Comparison of ENCODE assay signal across 8 cellular contexts in genomic region chr11:3854660-3854976, GRCh38. TPM values are rescaled to one million over a fixed set of nuclear protein-coding genes. Genes with fewer than 3 reads are reported as not detected.
DNase-seq lines count a peak whose midpoint lies in the region; ATAC-seq, FAIRE-seq and TF ChIP-seq lines count a peak whose summit lies in the region.

No MANE protein-coding gene starts in this region.

- H3K27me3 Mint-ChIP-seq in stimulated activated naive CD8-positive, alpha-beta T cell treated with anti-CD3 and anti-CD28 coated beads, Interleukin-15, Interleukin-2, amounts not matched to agents 100 ng/mL and 50 ng/mL, for 24 hours = no peaks in the 10 kb centered on the region

- no peak for DNase-seq in stimulated activated naive CD8-positive, alpha-beta T cell treated with anti-CD3 and anti-CD28 coated beads, Interleukin-15, Interleukin-2, amounts not matched to agents 100 U/mL and 50 U/mL, for 24 hours
- DNase-seq in GM12878 (ENCODE audit: low read depth, low spot score) (no peak), mucosa of descending colon (no peak), frontal cortex (ENCODE audit: low spot score in 2 of 2) (no peak), NCI-H345 treated with DMSO at 0.1 percent for 48 hours (lab: John Stamatoyannopoulos, UW; ENCODE audit: unreplicated experiment) (no peak), NOMO-1 (lab: John Stamatoyannopoulos, UW; ENCODE audit: unreplicated experiment in 2 of 2) (no peak)

- H3K4me2 ChIP-seq in GM12878 (ENCODE audit: control insufficient read depth, insufficient read depth) = peak overlapping the region; percentile 99

- no peaks in the 10 kb centered on the region for H4K20me1 ChIP-seq in GM12878 (ENCODE audit: control insufficient read depth, insufficient read depth)

- BruUV-seq in GM12878 (replicated peaks; lab: Mats Ljungman, UMichigan) = no TSS peak

- H3K27ac ChIP-seq in GM12878 (ENCODE audit: control insufficient read depth, insufficient read depth) = peak overlapping the region; percentile 97

- no peak for TF ChIP-seq POLR2A in GM12878 (IDR thresholded peaks at IDR 0.05; ENCODE audit: low read depth, low read length)

- peak overlapping the region; percentile 85 for H3K4me3 Mint-ChIP-seq in stimulated activated naive CD8-positive, alpha-beta T cell treated with anti-CD3 and anti-CD28 coated beads, Interleukin-15, Interleukin-2, amounts not matched to agents 100 ng/mL and 50 ng/mL, for 24 hours

- no peaks in the 10 kb centered on the region for H3K9me3 ChIP-seq in GM12878 (replicated peaks; ENCODE audit: control insufficient read depth, insufficient read depth, low read length)
- no peaks in the 10 kb centered on the region for H3K9me3 ChIP-seq in mucosa of descending colon

- FAIRE-seq in GM12878 (lab: Jason Lieb, UNC) = no peak
- no peak for FAIRE-seq in frontal cortex (lab: Jason Lieb, UNC)

- RAD21 ChIA-PET in GM12878 (lab: Charles Lee; ENCODE audit: unreplicated experiment) = interaction anchor here (0.7 to 16.5 kb wide), 46 partner anchors 10 to 333 kb away, joined by 3 to 605 read pairs (median 7); partner anchors contain the start of genes PGAP2 and RHOG

- H3K4me3 ChIP-seq in GM12878 (peak overlapping the region; percentile 57; the same call in 1 of the 2 replicates), mucosa of descending colon (peak overlapping the region; percentile 79)

- no peaks in the 10 kb centered on the region for H3K36me3 ChIP-seq in GM12878 (ENCODE audit: control insufficient read depth in 2 of 2, insufficient read depth in 2 of 2, low read length in 1 of 2)
- H3K36me3 ChIP-seq in mucosa of descending colon (ENCODE audit: low read depth) = no peaks in the 10 kb centered on the region

- SMC1A ChIA-PET in GM12878 (lab: Charles Lee; ENCODE audit: uncharacterized antibody, unreplicated experiment) = interaction anchor here (0.5 to 21.1 kb wide), 43 partner anchors 9 to 328 kb away, joined by 3 to 805 read pairs (median 6); partner anchors contain the start of genes PGAP2 and RHOG

- peak overlapping the region; percentile 98 for H3K27ac Mint-ChIP-seq in stimulated activated naive CD8-positive, alpha-beta T cell treated with anti-CD3 and anti-CD28 coated beads, Interleukin-15, Interleukin-2, amounts not matched to agents 100 ng/mL and 50 ng/mL, for 24 hours

- TF ChIP-seq CTCF in GM12878 (IDR thresholded peaks at IDR 0.05 in 2 of 3, conservative IDR thresholded peaks at IDR 0.05 in 1 of 3; ENCODE audit: control insufficient read depth in 2 of 3, extremely low read depth in 1 of 3, insufficient read depth in 1 of 3, low read depth in 3 of 3, low read length in 3 of 3) (no peak), mucosa of descending colon (IDR thresholded peaks at IDR 0.05) (no peak)

- H3K4me1 Mint-ChIP-seq in stimulated activated naive CD8-positive, alpha-beta T cell treated with anti-CD3 and anti-CD28 coated beads, Interleukin-15, Interleukin-2, amounts not matched to agents 100 ng/mL and 50 ng/mL, for 24 hours (ENCODE audit: low read depth) = peaks cover 57% of the 10 kb centered on the region

- under 1% methylated on average over 7 of the region's 7 CpGs for WGBS in GM12878 (ENCODE audit: insufficient coverage, insufficient replicate concordance, low lambda C conversion rate, missing lambda C conversion rate)

- H3K36me3 Mint-ChIP-seq in stimulated activated naive CD8-positive, alpha-beta T cell treated with anti-CD3 and anti-CD28 coated beads, Interleukin-15, Interleukin-2, amounts not matched to agents 100 ng/mL and 50 ng/mL, for 24 hours (ENCODE audit: low read depth) = no peaks in the 10 kb centered on the region

- no peaks in the 10 kb centered on the region for H3K27me3 ChIP-seq in GM12878 (replicated peaks in 1 of 2; ENCODE audit: control insufficient read depth in 2 of 2, insufficient read depth in 2 of 2, low read length in 1 of 2)

- H3K4me1 ChIP-seq in GM12878 (ENCODE audit: control insufficient read depth, insufficient read depth, low read length) (peaks cover 30% of the 10 kb centered on the region), mucosa of descending colon (ENCODE audit: low read depth) (peaks cover 31% of the 10 kb centered on the region)

- peak overlapping the region; percentile 95 for H3K9ac ChIP-seq in GM12878 (ENCODE audit: control insufficient read depth, insufficient read depth, low read length)

- no peak for ATAC-seq in stimulated activated naive CD8-positive, alpha-beta T cell treated with anti-CD3 and anti-CD28 coated beads, Interleukin-15, Interleukin-2, amounts not matched to agents 100 U/mL and 50 U/mL, for 24 hours
- no peak for ATAC-seq in GM12878
- no peak for ATAC-seq in mucosa of descending colon
- ATAC-seq in HG03469 (IDR thresholded peaks at IDR 0.05; ENCODE audit: unreplicated experiment) = no peak

- POLR2A ChIA-PET in GM12878 (lab: Charles Lee) = interaction anchor here (0.6 to 13.2 kb wide), 24 partner anchors 10 to 218 kb away, joined by 3 to 405 read pairs (median 4); partner anchors contain the start of genes NUP98, PGAP2 and RHOG

- CTCF ChIA-PET in GM12878 (lab: Yijun Ruan, JAX) = interaction anchor here (0.6 to 39.6 kb wide), 54 partner anchors 5 to 1884 kb away, joined by 3 to 1047 read pairs (median 7); partner anchors contain the start of genes PGAP2, RHOG and STIM1

- intact Hi-C loops in GM12878 (cut with micrococcal nuclease; ENCODE audit: unreplicated experiment) = loop anchor here (2.0 kb wide), 3 partner anchors 24 to 94 kb away; no protein-coding TSS in a partner anchor
- intact Hi-C loops in mucosa of descending colon (cut with DNase I, micrococcal nuclease) = no loop called here

- H3K79me2 ChIP-seq in GM12878 (ENCODE audit: control insufficient read depth, insufficient read depth, low read length) = peaks cover 42% of the 10 kb centered on the region

- no peak for TF ChIP-seq EP300 in GM12878 (IDR thresholded peaks at IDR 0.05; ENCODE audit: borderline replicate concordance in 1 of 2, control insufficient read depth in 1 of 2, low read depth in 2 of 2, low read length in 2 of 2)

- in situ Hi-C loops in GM12878 (cut with MboI) = loop anchor here (25.0 kb wide), 2 partner anchors 1483 to 1833 kb away; partner anchors contain the start of genes OR51B5, TRIM22 and TRIM5

- peak overlapping the region; percentile 97 for H2AFZ ChIP-seq in GM12878 (ENCODE audit: control insufficient read depth, low read depth, low read length)

- TF ChIP-seq RAD21 in GM12878 (IDR thresholded peaks at IDR 0.05; ENCODE audit: insufficient read depth, low read depth, low read length) = no peak

- no peaks in the 10 kb centered on the region for H3K9me3 Mint-ChIP-seq in stimulated activated naive CD8-positive, alpha-beta T cell treated with anti-CD3 and anti-CD28 coated beads, Interleukin-15, Interleukin-2, amounts not matched to agents 100 ng/mL and 50 ng/mL, for 24 hours

RNA-seq across cellular contexts. Expression of gene STIM1, which starts 0.8 kb away (rescaled TPM):
- 113 and 116 TPM in 2 replicates for total RNA-seq in GM12878 (2013; cell fraction: nucleolus; rRNA removed)
- total RNA-seq in GM12878 (2014; rRNA removed) (21.6 and 24.0 TPM in 2 replicates), GM12878 (2014; rRNA removed; fragmentation: Illumina TruSeq; extraction: Trizol) (24.9 and 26.0 TPM in 2 replicates), GM12878 (2021) (55.9 and 57.7 TPM in 2 replicates), mucosa of descending colon (10 to 100 TPM; 56.1 to 74.8 (median 72.5) TPM), frontal cortex (16.3 TPM)
- 36.6 TPM for polyA plus RNA-seq in GM12878 (2011; ENCODE audit: low read depth)
- polyA plus RNA-seq in GM12878 (2011; rRNA removed) (36.3 and 39.3 TPM in 2 replicates), GM12878 (2014; fragmentation: Illumina TruSeq; extraction: Trizol) (29.1 and 37.0 TPM in 2 replicates), GM12878 (2014; fragmentation: Nextera tagmentation; extraction: Ambion mirVana) (1 to 10 TPM; 8.6 to 9.9 TPM), GM12878 (2014; rRNA removed) (26.7 and 31.0 TPM in 2 replicates), GM12878 (2016; fragmentation: Nextera tagmentation; extraction: Ambion mirVana) (10 to 100 TPM; 31.8 to 36.8 TPM)
- 40.8 and 42.5 TPM in 2 replicates for polyA plus RNA-seq in GM12878 (2011; cell fraction: cytosol; rRNA removed)
- polyA plus RNA-seq in GM12878 (2011; cell fraction: nucleus; rRNA removed) = 68.6 and 72.6 TPM in 2 replicates
- 45.2 and 48.9 TPM in 2 replicates for polyA plus RNA-seq in GM12878 (2012)
- 143 and 245 TPM in 2 replicates for polyA minus RNA-seq in GM12878 (2011; rRNA and poly(A)+ RNA removed)
- polyA minus RNA-seq in GM12878 (2011; cell fraction: cytosol; rRNA and poly(A)+ RNA removed) = 25.1 and 38.3 TPM in 2 replicates
- polyA minus RNA-seq in GM12878 (2011; cell fraction: nucleus; rRNA and poly(A)+ RNA removed) = 42.4 and 62.3 TPM in 2 replicates

RNA-seq across cellular contexts. Expression of gene RHOG, which starts 13.9 kb away (rescaled TPM):
- total RNA-seq in GM12878 (2013; cell fraction: nucleolus; rRNA removed) = 35.7 and 37.8 TPM in 2 replicates
- total RNA-seq in GM12878 (2014; rRNA removed) (56.2 and 64.7 TPM in 2 replicates), GM12878 (2014; rRNA removed; fragmentation: Illumina TruSeq; extraction: Trizol) (47.7 and 48.8 TPM in 2 replicates), GM12878 (2021) (128 and 137 TPM in 2 replicates), mucosa of descending colon (10 to 100 TPM; 62.7 to 77.2 (median 74.1) TPM), frontal cortex (1.2 TPM)
- polyA plus RNA-seq in GM12878 (2011; ENCODE audit: low read depth) = 51.6 TPM
- polyA plus RNA-seq in GM12878 (2011; rRNA removed) (45.0 and 121 TPM in 2 replicates), GM12878 (2014; fragmentation: Illumina TruSeq; extraction: Trizol) (51.4 and 98.2 TPM in 2 replicates), GM12878 (2014; fragmentation: Nextera tagmentation; extraction: Ambion mirVana) (10 to 100 TPM; 16.0 to 42.0 TPM), GM12878 (2014; rRNA removed) (172 and 192 TPM in 2 replicates), GM12878 (2016; fragmentation: Nextera tagmentation; extraction: Ambion mirVana) (100 to 1,000 TPM in 1 of 2 experiments, 10 to 100 TPM in 1; 91.4 to 109 TPM)
- polyA plus RNA-seq in GM12878 (2011; cell fraction: cytosol; rRNA removed) = 237 and 296 TPM in 2 replicates
- polyA plus RNA-seq in GM12878 (2011; cell fraction: nucleus; rRNA removed) = 108 and 111 TPM in 2 replicates
- polyA plus RNA-seq in GM12878 (2012) = 103 and 132 TPM in 2 replicates
- polyA minus RNA-seq in GM12878 (2011; rRNA and poly(A)+ RNA removed) = 171 and 213 TPM in 2 replicates
- polyA minus RNA-seq in GM12878 (2011; cell fraction: cytosol; rRNA and poly(A)+ RNA removed) = 95.8 and 106 TPM in 2 replicates
- polyA minus RNA-seq in GM12878 (2011; cell fraction: nucleus; rRNA and poly(A)+ RNA removed) = 45.0 and 71.6 TPM in 2 replicates

RNA-seq across cellular contexts. Expression of gene PGAP2, which starts 46.3 kb away (rescaled TPM):
- 33.0 and 36.2 TPM in 2 replicates for total RNA-seq in GM12878 (2013; cell fraction: nucleolus; rRNA removed)
- total RNA-seq in GM12878 (2014; rRNA removed) = 23.3 and 24.9 TPM in 2 replicates
- 12.3 and 13.1 TPM in 2 replicates for total RNA-seq in GM12878 (2014; rRNA removed; fragmentation: Illumina TruSeq; extraction: Trizol)
- total RNA-seq in GM12878 (2021) = 26.4 and 27.7 TPM in 2 replicates
- polyA plus RNA-seq in GM12878 (2011; ENCODE audit: low read depth) = 21.2 TPM
- polyA plus RNA-seq in GM12878 (2011; rRNA removed) = 16.6 and 34.5 TPM in 2 replicates
- 39.5 and 49.8 TPM in 2 replicates for polyA plus RNA-seq in GM12878 (2011; cell fraction: cytosol; rRNA removed)
- 66.3 and 87.2 TPM in 2 replicates for polyA plus RNA-seq in GM12878 (2011; cell fraction: nucleus; rRNA removed)
- 32.0 and 34.8 TPM in 2 replicates for polyA plus RNA-seq in GM12878 (2012)
- polyA plus RNA-seq in GM12878 (2014; fragmentation: Illumina TruSeq; extraction: Trizol) = 25.0 and 30.5 TPM in 2 replicates
- 10 to 100 TPM; 25.4 to 37.4 TPM for polyA plus RNA-seq in GM12878 (2014; fragmentation: Nextera tagmentation; extraction: Ambion mirVana)
- polyA plus RNA-seq in GM12878 (2014; rRNA removed) = 35.6 and 36.2 TPM in 2 replicates
- 10 to 100 TPM; 33.4 to 37.2 TPM for polyA plus RNA-seq in GM12878 (2016; fragmentation: Nextera tagmentation; extraction: Ambion mirVana)
- 43.8 and 54.2 TPM in 2 replicates for polyA minus RNA-seq in GM12878 (2011; rRNA and poly(A)+ RNA removed)
- polyA minus RNA-seq in GM12878 (2011; cell fraction: cytosol; rRNA and poly(A)+ RNA removed) = 13.0 and 13.3 TPM in 2 replicates
- 11.4 and 12.9 TPM in 2 replicates for polyA minus RNA-seq in GM12878 (2011; cell fraction: nucleus; rRNA and poly(A)+ RNA removed)
- 10 to 100 TPM; 15.7 to 32.8 (median 25.9) TPM for total RNA-seq in mucosa of descending colon
- total RNA-seq in frontal cortex = 6.9 TPM

RNA-seq across cellular contexts. Expression of gene NUP98, which starts 57.3 kb away (rescaled TPM):
- total RNA-seq in GM12878 (2013; cell fraction: nucleolus; rRNA removed) = 266 and 283 TPM in 2 replicates
- total RNA-seq in GM12878 (2014; rRNA removed) (108 and 115 TPM in 2 replicates), GM12878 (2014; rRNA removed; fragmentation: Illumina TruSeq; extraction: Trizol) (87.2 and 87.4 TPM in 2 replicates), GM12878 (2021) (69.1 and 74.8 TPM in 2 replicates), mucosa of descending colon (10 to 100 TPM; 53.7 to 69.7 (median 60.6) TPM), frontal cortex (73.4 TPM)
- 31.5 TPM for polyA plus RNA-seq in GM12878 (2011; ENCODE audit: low read depth)
- polyA plus RNA-seq in GM12878 (2011; rRNA removed) (60.6 and 88.1 TPM in 2 replicates), GM12878 (2014; fragmentation: Illumina TruSeq; extraction: Trizol) (72.0 and 96.6 TPM in 2 replicates), GM12878 (2014; fragmentation: Nextera tagmentation; extraction: Ambion mirVana) (10 to 100 TPM; 21.7 to 23.7 TPM), GM12878 (2014; rRNA removed) (75.7 and 82.9 TPM in 2 replicates), GM12878 (2016; fragmentation: Nextera tagmentation; extraction: Ambion mirVana) (10 to 100 TPM; 47.8 to 56.0 TPM)
- 134 and 136 TPM in 2 replicates for polyA plus RNA-seq in GM12878 (2011; cell fraction: cytosol; rRNA removed)
- 134 and 159 TPM in 2 replicates for polyA plus RNA-seq in GM12878 (2011; cell fraction: nucleus; rRNA removed)
- polyA plus RNA-seq in GM12878 (2012) = 34.0 and 39.3 TPM in 2 replicates
- polyA minus RNA-seq in GM12878 (2011; rRNA and poly(A)+ RNA removed) = 237 and 286 TPM in 2 replicates
- polyA minus RNA-seq in GM12878 (2011; cell fraction: cytosol; rRNA and poly(A)+ RNA removed) = 82.7 and 83.8 TPM in 2 replicates
- polyA minus RNA-seq in GM12878 (2011; cell fraction: nucleus; rRNA and poly(A)+ RNA removed) = 64.2 and 108 TPM in 2 replicates

Comparison
In these comparisons a context has a peak if more than half of its experiments do, and no peak if none do; other contexts are left out.
1. RNA of gene RHOG, which starts 13.9 kb away (total RNA-seq): 62.7 to 77.2 TPM in mucosa of descending colon and 35.7 to 137 TPM in GM12878; 1.2 TPM in frontal cortex (single experiment); every median in the first group is over 10 times any median in the second.